ENCODE assay signal across 1 cellular context in the genomic region with DNA sequence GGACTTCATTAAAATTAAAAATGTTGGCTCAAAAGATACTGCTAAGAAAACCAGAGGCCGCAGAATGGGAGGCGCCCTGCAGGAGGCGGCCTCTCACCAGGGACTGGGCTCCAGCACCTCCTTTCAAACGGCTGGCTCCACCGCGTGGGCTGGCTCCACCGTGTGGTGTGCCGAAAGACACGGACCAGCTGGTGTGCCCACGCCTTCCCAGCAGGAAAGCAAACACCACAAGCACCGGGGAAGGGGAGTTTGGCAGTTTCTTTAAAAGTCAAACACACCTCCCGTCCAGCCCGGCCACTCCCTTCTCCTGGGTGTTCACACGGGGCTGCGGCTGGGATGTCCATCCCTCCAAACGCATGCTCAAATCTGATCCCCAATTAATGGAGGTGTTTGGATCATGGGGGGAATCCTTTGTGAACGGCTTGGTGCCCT.
TF ChIP-seq lines count a peak whose summit lies in the region.

No MANE protein-coding gene starts in this region.

TF ChIP-seq in HEK293, 187 proteins besides CTCF, POLR2A, EP300 and RAD21 (continued from another document and continues in another):
- no peak for TF ChIP-seq ZNF639 (tag by site-specific recombination; IDR thresholded peaks at IDR 0.05)
- TF ChIP-seq ZNF830 (tag by site-specific recombination; IDR thresholded peaks at IDR 0.05; ENCODE audit: low read depth) = no peak
- no peak for TF ChIP-seq ZSCAN16 (tag by site-specific recombination; IDR thresholded peaks at IDR 0.05)
- no peak for TF ChIP-seq SCRT1 (tag by site-specific recombination; IDR thresholded peaks at IDR 0.05; ENCODE audit: borderline replicate concordance)
- TF ChIP-seq, protein P1, sequence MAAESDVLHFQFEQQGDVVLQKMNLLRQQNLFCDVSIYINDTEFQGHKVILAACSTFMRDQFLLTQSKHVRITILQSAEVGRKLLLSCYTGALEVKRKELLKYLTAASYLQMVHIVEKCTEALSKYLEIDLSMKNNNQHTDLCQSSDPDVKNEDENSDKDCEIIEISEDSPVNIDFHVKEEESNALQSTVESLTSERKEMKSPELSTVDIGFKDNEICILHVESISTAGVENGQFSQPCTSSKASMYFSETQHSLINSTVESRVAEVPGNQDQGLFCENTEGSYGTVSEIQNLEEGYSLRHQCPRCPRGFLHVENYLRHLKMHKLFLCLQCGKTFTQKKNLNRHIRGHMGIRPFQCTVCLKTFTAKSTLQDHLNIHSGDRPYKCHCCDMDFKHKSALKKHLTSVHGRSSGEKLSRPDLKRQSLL (tag by site-specific recombination; IDR thresholded peaks at IDR 0.05) = peak; percentile 97
- TF ChIP-seq ZNF18 (tag by site-specific recombination; IDR thresholded peaks at IDR 0.05) = peak; percentile 43; the same call in 1 of the 2 replicates
- TF ChIP-seq, protein P2, sequence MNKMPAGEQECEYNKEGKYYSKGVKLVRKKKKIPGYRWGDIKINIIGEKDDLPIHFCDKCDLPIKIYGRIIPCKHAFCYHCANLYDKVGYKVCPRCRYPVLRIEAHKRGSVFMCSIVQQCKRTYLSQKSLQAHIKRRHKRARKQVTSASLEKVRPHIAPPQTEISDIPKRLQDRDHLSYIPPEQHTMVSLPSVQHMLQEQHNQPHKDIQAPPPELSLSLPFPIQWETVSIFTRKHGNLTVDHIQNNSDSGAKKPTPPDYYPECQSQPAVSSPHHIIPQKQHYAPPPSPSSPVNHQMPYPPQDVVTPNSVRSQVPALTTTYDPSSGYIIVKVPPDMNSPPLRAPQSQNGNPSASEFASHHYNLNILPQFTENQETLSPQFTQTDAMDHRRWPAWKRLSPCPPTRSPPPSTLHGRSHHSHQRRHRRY (tag by site-specific recombination; IDR thresholded peaks at IDR 0.05) = no peak
- no peak for TF ChIP-seq ZNF555 (tag by site-specific recombination; conservative IDR thresholded peaks at IDR 0.05)
- 0 out of 2 replicates have a peak, but pooled peaks have one; percentile 33 for TF ChIP-seq KLF9 (tag by site-specific recombination; IDR thresholded peaks at IDR 0.05; ENCODE audit: low read depth)
- no peak for TF ChIP-seq OSR2 (tag by site-specific recombination; IDR thresholded peaks at IDR 0.05)
- TF ChIP-seq, protein P3, sequence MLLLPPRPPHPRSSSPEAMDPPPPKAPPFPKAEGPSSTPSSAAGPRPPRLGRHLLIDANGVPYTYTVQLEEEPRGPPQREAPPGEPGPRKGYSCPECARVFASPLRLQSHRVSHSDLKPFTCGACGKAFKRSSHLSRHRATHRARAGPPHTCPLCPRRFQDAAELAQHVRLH (tag by site-specific recombination; IDR thresholded peaks at IDR 0.05) = no peak
- TF ChIP-seq, protein P4, sequence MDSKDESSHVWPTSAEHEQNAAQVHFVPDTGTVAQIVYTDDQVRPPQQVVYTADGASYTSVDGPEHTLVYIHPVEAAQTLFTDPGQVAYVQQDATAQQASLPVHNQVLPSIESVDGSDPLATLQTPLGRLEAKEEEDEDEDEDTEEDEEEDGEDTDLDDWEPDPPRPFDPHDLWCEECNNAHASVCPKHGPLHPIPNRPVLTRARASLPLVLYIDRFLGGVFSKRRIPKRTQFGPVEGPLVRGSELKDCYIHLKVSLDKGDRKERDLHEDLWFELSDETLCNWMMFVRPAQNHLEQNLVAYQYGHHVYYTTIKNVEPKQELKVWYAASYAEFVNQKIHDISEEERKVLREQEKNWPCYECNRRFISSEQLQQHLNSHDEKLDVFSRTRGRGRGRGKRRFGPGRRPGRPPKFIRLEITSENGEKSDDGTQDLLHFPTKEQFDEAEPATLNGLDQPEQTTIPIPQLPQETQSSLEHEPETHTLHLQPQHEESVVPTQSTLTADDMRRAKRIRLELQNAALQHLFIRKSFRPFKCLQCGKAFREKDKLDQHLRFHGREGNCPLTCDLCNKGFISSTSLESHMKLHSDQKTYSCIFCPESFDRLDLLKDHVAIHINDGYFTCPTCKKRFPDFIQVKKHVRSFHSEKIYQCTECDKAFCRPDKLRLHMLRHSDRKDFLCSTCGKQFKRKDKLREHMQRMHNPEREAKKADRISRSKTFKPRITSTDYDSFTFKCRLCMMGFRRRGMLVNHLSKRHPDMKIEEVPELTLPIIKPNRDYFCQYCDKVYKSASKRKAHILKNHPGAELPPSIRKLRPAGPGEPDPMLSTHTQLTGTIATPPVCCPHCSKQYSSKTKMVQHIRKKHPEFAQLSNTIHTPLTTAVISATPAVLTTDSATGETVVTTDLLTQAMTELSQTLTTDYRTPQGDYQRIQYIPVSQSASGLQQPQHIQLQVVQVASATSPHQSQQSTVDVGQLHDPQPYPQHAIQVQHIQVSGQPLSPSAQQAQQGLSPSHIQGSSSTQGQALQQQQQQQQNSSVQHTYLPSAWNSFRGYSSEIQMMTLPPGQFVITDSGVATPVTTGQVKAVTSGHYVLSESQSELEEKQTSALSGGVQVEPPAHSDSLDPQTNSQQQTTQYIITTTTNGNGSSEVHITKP (tag by site-specific recombination; IDR thresholded peaks at IDR 0.05) = peak; percentile 31; the same call in 1 of the 2 replicates
- no peak for TF ChIP-seq TRIM28 (IDR thresholded peaks at IDR 0.05; ENCODE audit: borderline replicate concordance, low read length)
- no peak for TF ChIP-seq ZNF792 (tag by site-specific recombination; IDR thresholded peaks at IDR 0.05)
- TF ChIP-seq ZBTB1 (tag by site-specific recombination; IDR thresholded peaks at IDR 0.05) = no peak
- TF ChIP-seq ZNF416 (tag by site-specific recombination; IDR thresholded peaks at IDR 0.05) = no peak
- no peak for TF ChIP-seq ZNF677 (tag by site-specific recombination; IDR thresholded peaks at IDR 0.05)
- no peak for TF ChIP-seq ZNF239 (tag by site-specific recombination; IDR thresholded peaks at IDR 0.05)
- TF ChIP-seq ZNF660 (tag by site-specific recombination; IDR thresholded peaks at IDR 0.05) = no peak
- TF ChIP-seq MYNN (tag by site-specific recombination; IDR thresholded peaks at IDR 0.05; ENCODE audit: borderline replicate concordance) = no peak
- TF ChIP-seq ZNF350 (tag by site-specific recombination; IDR thresholded peaks at IDR 0.05) = no peak
- TF ChIP-seq ZNF341 (tag by site-specific recombination; IDR thresholded peaks at IDR 0.05; ENCODE audit: low read depth) = 0 out of 2 replicates have a peak, but pooled peaks have one; percentile 12
- TF ChIP-seq GLI2 (tag by site-specific recombination; IDR thresholded peaks at IDR 0.05; ENCODE audit: borderline replicate concordance, low read depth) = no peak
- TF ChIP-seq, protein P5, sequence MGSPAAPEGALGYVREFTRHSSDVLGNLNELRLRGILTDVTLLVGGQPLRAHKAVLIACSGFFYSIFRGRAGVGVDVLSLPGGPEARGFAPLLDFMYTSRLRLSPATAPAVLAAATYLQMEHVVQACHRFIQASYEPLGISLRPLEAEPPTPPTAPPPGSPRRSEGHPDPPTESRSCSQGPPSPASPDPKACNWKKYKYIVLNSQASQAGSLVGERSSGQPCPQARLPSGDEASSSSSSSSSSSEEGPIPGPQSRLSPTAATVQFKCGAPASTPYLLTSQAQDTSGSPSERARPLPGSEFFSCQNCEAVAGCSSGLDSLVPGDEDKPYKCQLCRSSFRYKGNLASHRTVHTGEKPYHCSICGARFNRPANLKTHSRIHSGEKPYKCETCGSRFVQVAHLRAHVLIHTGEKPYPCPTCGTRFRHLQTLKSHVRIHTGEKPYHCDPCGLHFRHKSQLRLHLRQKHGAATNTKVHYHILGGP (tag by site-specific recombination; IDR thresholded peaks at IDR 0.05) = no peak
- peak; percentile 58; the same call in 1 of the 2 replicates for TF ChIP-seq ZNF561 (tag by site-specific recombination; IDR thresholded peaks at IDR 0.05; ENCODE audit: borderline replicate concordance)
- TF ChIP-seq ZNF600 (tag by site-specific recombination; IDR thresholded peaks at IDR 0.05) = peak; percentile 62; the same call in 1 of the 2 replicates
- no peak for TF ChIP-seq ZNF658 (tag by site-specific recombination; IDR thresholded peaks at IDR 0.05)
- peak; percentile 95 for TF ChIP-seq ZIC2 (tag by site-specific recombination; IDR thresholded peaks at IDR 0.05)
- peak; percentile 98 for TF ChIP-seq ZFHX2 (tag by site-specific recombination; conservative IDR thresholded peaks at IDR 0.05)
- no peak for TF ChIP-seq ZNF624 (tag by site-specific recombination; IDR thresholded peaks at IDR 0.05)
- TF ChIP-seq ZBTB48 (tag by site-specific recombination; IDR thresholded peaks at IDR 0.05) = no peak
- TF ChIP-seq ZNF121 (tag by site-specific recombination; IDR thresholded peaks at IDR 0.05) = no peak
- TF ChIP-seq, protein P6, sequence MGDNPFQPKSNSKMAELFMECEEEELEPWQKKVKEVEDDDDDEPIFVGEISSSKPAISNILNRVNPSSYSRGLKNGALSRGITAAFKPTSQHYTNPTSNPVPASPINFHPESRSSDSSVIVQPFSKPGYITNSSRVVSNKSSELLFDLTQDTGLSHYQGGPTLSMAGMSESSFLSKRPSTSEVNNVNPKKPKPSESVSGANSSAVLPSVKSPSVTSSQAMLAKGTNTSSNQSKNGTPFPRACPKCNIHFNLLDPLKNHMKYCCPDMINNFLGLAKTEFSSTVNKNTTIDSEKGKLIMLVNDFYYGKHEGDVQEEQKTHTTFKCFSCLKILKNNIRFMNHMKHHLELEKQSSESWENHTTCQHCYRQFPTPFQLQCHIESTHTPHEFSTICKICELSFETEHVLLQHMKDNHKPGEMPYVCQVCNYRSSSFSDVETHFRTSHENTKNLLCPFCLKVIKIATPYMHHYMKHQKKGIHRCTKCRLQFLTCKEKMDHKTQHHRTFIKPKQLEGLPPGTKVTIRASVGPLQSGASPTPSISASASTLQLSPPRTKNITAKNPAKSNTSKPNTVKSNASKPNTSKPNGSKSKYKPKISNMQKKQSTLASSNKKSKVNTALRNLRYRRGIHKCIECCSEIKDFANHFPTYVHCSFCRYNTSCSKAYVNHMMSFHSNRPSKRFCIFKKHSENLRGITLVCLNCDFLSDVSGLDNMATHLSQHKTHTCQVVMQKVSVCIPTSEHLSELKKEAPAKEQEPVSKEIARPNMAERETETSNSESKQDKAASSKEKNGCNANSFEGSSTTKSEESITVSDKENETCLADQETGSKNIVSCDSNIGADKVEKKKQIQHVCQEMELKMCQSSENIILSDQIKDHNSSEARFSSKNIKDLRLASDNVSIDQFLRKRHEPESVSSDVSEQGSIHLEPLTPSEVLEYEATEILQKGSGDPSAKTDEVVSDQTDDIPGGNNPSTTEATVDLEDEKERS (tag by site-specific recombination; IDR thresholded peaks at IDR 0.05) = no peak
- TF ChIP-seq GLI4 (tag by site-specific recombination; IDR thresholded peaks at IDR 0.05) = no peak
- peak; percentile 93 for TF ChIP-seq KLF1 (tag by site-specific recombination; IDR thresholded peaks at IDR 0.05)
- TF ChIP-seq, protein P7, sequence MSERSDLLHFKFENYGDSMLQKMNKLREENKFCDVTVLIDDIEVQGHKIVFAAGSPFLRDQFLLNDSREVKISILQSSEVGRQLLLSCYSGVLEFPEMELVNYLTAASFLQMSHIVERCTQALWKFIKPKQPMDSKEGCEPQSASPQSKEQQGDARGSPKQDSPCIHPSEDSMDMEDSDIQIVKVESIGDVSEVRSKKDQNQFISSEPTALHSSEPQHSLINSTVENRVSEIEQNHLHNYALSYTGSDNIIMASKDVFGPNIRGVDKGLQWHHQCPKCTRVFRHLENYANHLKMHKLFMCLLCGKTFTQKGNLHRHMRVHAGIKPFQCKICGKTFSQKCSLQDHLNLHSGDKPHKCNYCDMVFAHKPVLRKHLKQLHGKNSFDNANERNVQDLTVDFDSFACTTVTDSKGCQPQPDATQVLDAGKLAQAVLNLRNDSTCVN (tag by site-specific recombination; optimal IDR thresholded peaks at IDR 0.05) = no peak
- no peak for TF ChIP-seq ZNF26 (tag by site-specific recombination; IDR thresholded peaks at IDR 0.05)
- no peak for TF ChIP-seq ZSCAN4 (tag by site-specific recombination; IDR thresholded peaks at IDR 0.05)
- TF ChIP-seq ZNF571 (tag by site-specific recombination; IDR thresholded peaks at IDR 0.05) = no peak
- TF ChIP-seq ZNF335 (tag by site-specific recombination; conservative IDR thresholded peaks at IDR 0.05) = no peak
- TF ChIP-seq ZNF610 (tag by site-specific recombination; IDR thresholded peaks at IDR 0.05; ENCODE audit: borderline replicate concordance) = no peak
- TF ChIP-seq ZNF670 (tag by site-specific recombination; IDR thresholded peaks at IDR 0.05; ENCODE audit: low read depth) = no peak
